ENCODE assay signal across 8 cellular contexts in genomic region chr12:120224304-120225199, GRCh38. TPM values are rescaled to one million over a fixed set of nuclear protein-coding genes. Genes with fewer than 3 reads are reported as not detected.
A peak's percentile ranks its signal among the peaks of the same experiment; 100 is the strongest.
DNase-seq lines count a peak whose midpoint lies in the region; ATAC-seq, FAIRE-seq and TF ChIP-seq lines count a peak whose summit lies in the region.

No MANE protein-coding gene starts in this region.

- no peak overlapping the region for H3K23ac ChIP-seq in mesenchymal stem cell (ENCODE audit: low read length in 2 of 2)

- H3K9me3 ChIP-seq in AG04450 (ENCODE audit: control insufficient read depth, insufficient read depth, low read length) (no peaks in the 10 kb centered on the region), GM12878 (replicated peaks; ENCODE audit: control insufficient read depth, insufficient read depth, low read length) (no peaks in the 10 kb centered on the region), mesenchymal stem cell (ENCODE audit: control insufficient read depth, low read length) (no peaks in the 10 kb centered on the region)

- H3K4me3 ChIP-seq in AG04450 (ENCODE audit: low read depth, low read length) (no peak overlapping the region), GM12878 (peak overlapping the region; percentile 42; the same call in 1 of the 2 replicates), mesenchymal stem cell (ENCODE audit: insufficient read depth in 1 of 2, low read depth in 1 of 2, low read length in 2 of 2) (peak overlapping the region in 1 of 2 experiments; percentile 54)

- H2BK120ac ChIP-seq in mesenchymal stem cell (ENCODE audit: low read depth, low read length), result no peak overlapping the region

- H3K9ac ChIP-seq in GM12878 (ENCODE audit: control insufficient read depth, insufficient read depth, low read length) (0 out of 2 replicates have a peak overlapping the region, but pooled peaks have one; percentile 29), mesenchymal stem cell (ENCODE audit: low read length) (peak overlapping the region; percentile 64)

- CTCF ChIA-PET in AG04450 (lab: Charles Lee) (interaction anchor here (2.0 to 15.6 kb wide), 2 partner anchors 40 to 78 kb away, joined by 5 to 685 read pairs; partner anchors contain the start of genes PXN and SIRT4), GM12878 (lab: Yijun Ruan, JAX) (interaction anchor here (0.8 to 9.3 kb wide), 4 partner anchors 22 to 122 kb away, joined by 3 to 287 read pairs (median 4); partner anchors contain the start of genes PXN and RPLP0)

- H2BK12ac ChIP-seq in mesenchymal stem cell (ENCODE audit: low read length in 2 of 2), result no peak overlapping the region

- TF ChIP-seq POLR2A in GM12878 (IDR thresholded peaks at IDR 0.05; ENCODE audit: low read depth, low read length), result no peak

- H3K4ac ChIP-seq in mesenchymal stem cell (ENCODE audit: low read depth in 1 of 2, low read length in 2 of 2), result no peak overlapping the region

- H2AK5ac ChIP-seq in mesenchymal stem cell (ENCODE audit: low read length, severe bottlenecking), result peak overlapping the region; percentile 34

- no peak for TF ChIP-seq RAD21 in GM12878 (IDR thresholded peaks at IDR 0.05; ENCODE audit: insufficient read depth, low read depth, low read length)

- H3K14ac ChIP-seq in mesenchymal stem cell (ENCODE audit: low read length in 2 of 2), result no peak overlapping the region

- H3K4me2 ChIP-seq in GM12878 (ENCODE audit: control insufficient read depth, insufficient read depth) (peak overlapping the region; percentile 69), mesenchymal stem cell (ENCODE audit: low read length, poor library complexity, severe bottlenecking) (no peak overlapping the region)

- no peak overlapping the region for H4K91ac ChIP-seq in mesenchymal stem cell (ENCODE audit: low read length)

- RAD21 ChIA-PET in GM12878 (lab: Charles Lee; ENCODE audit: unreplicated experiment), result no interaction called here

- ATAC-seq in GM12878, result no peak
- no peak for ATAC-seq in GM19324 (IDR thresholded peaks at IDR 0.05; ENCODE audit: low FRiP score, unreplicated experiment)
- no peak for ATAC-seq in HG02588 (IDR thresholded peaks at IDR 0.05; ENCODE audit: unreplicated experiment)

- BruUV-seq in GM12878 (replicated peaks; lab: Mats Ljungman, UMichigan), result no TSS peak

- H4K20me1 ChIP-seq in GM12878 (ENCODE audit: control insufficient read depth, insufficient read depth), result no peaks in the 10 kb centered on the region

- H2AFZ ChIP-seq in GM12878 (ENCODE audit: control insufficient read depth, low read depth, low read length), result peak overlapping the region; percentile 45
- no peak overlapping the region for H2AFZ ChIP-seq in mesenchymal stem cell (ENCODE audit: low read depth, low read length)

- peak overlapping the region; percentile 44 for H2BK15ac ChIP-seq in mesenchymal stem cell (ENCODE audit: low read depth, poor library complexity, severe bottlenecking)

- TF ChIP-seq EP300 in GM12878 (IDR thresholded peaks at IDR 0.05; ENCODE audit: borderline replicate concordance in 1 of 2, control insufficient read depth in 1 of 2, low read depth in 2 of 2, low read length in 2 of 2), result no peak

- FAIRE-seq in GM12878 (lab: Jason Lieb, UNC), result no peak

- H3K27me3 ChIP-seq in AG04450 (ENCODE audit: control insufficient read depth, insufficient read depth, low read length) (no peaks in the 10 kb centered on the region), GM12878 (replicated peaks in 1 of 2; ENCODE audit: control insufficient read depth in 2 of 2, insufficient read depth in 2 of 2, low read length in 1 of 2) (no peaks in the 10 kb centered on the region), mesenchymal stem cell (ENCODE audit: control insufficient read depth in 1 of 2, insufficient read depth in 1 of 2, low read length in 2 of 2) (no peaks in the 10 kb centered on the region)

- no peak overlapping the region for H3K18ac ChIP-seq in mesenchymal stem cell (ENCODE audit: low read depth in 1 of 2, low read length in 2 of 2)

- peaks cover 32% of the 10 kb centered on the region for H3K79me1 ChIP-seq in mesenchymal stem cell (replicated peaks; ENCODE audit: low read length, poor library complexity, severe bottlenecking)

- SMC1A ChIA-PET in GM12878 (lab: Charles Lee; ENCODE audit: uncharacterized antibody, unreplicated experiment), result interaction anchor here (0.6 to 8.5 kb wide), 4 partner anchors 14 to 73 kb away, joined by 3 to 152 read pairs (median 16); partner anchors contain the start of gene PXN

- H3K27ac ChIP-seq in AG04450 (ENCODE audit: low read depth, low read length) (peak overlapping the region; percentile 11), GM12878 (ENCODE audit: control insufficient read depth, insufficient read depth) (no peak overlapping the region), mesenchymal stem cell (ENCODE audit: low read length, poor library complexity, severe bottlenecking) (peak overlapping the region; percentile 26)

- 59% methylated on average over 25 of the region's 25 CpGs for WGBS in GM12878 (ENCODE audit: insufficient coverage, insufficient replicate concordance, low lambda C conversion rate, missing lambda C conversion rate)
- WGBS in mesenchymal stem cell, result 93% methylated on average over 25 of the region's 25 CpGs

- in situ Hi-C loops in GM12878 (cut with MboI), result loop anchor here (10.0 kb wide), 1 partner anchor 50 kb away; no protein-coding TSS in a partner anchor

- DNase-seq in AG04450 (ENCODE audit: low read depth, low spot score) (no peak), Kasumi-1 (lab: John Stamatoyannopoulos, UW) (peak; percentile 72 to 79), GM12878 (ENCODE audit: low read depth, low spot score) (no peak), mesenchymal stem cell (no peak), iPS-NIHi7 (ENCODE audit: extremely low spot score) (no peak), ecto neural progenitor cell (ENCODE audit: low spot score) (no peak)

- H3K4me1 ChIP-seq in GM12878 (ENCODE audit: control insufficient read depth, insufficient read depth, low read length) (peaks cover 27% of the 10 kb centered on the region), mesenchymal stem cell (ENCODE audit: control insufficient read depth, insufficient read depth, low read depth, low read length) (peaks cover 56% of the 10 kb centered on the region)

- TF ChIP-seq CTCF in AG04450 (IDR thresholded peaks at IDR 0.05; ENCODE audit: low read depth, low read length) (no peak), GM12878 (IDR thresholded peaks at IDR 0.05 in 2 of 3, conservative IDR thresholded peaks at IDR 0.05 in 1 of 3; ENCODE audit: control insufficient read depth in 2 of 3, extremely low read depth in 1 of 3, insufficient read depth in 1 of 3, low read depth in 3 of 3, low read length in 3 of 3) (no peak)

- H2BK5ac ChIP-seq in mesenchymal stem cell (ENCODE audit: low read depth, low read length, poor library complexity, severe bottlenecking), result no peak overlapping the region

- H3K79me2 ChIP-seq in GM12878 (ENCODE audit: control insufficient read depth, insufficient read depth, low read length), result no peaks in the 10 kb centered on the region

- no peaks in the 10 kb centered on the region for H3K36me3 ChIP-seq in GM12878 (ENCODE audit: control insufficient read depth in 2 of 2, insufficient read depth in 2 of 2, low read length in 1 of 2)
- peaks cover 60 to 64% of the 10 kb centered on the region in 2 experiments for H3K36me3 ChIP-seq in mesenchymal stem cell (ENCODE audit: control insufficient read depth in 1 of 2, insufficient read depth in 2 of 2, low read depth in 1 of 2, low read length in 2 of 2)

- POLR2A ChIA-PET in AG04450 (lab: Yijun Ruan, JAX) (interaction anchor here (1.0 to 9.2 kb wide), 3 partner anchors 24 to 67 kb away, joined by 3 to 136 read pairs (median 118); partner anchors contain the start of genes PXN and RPLP0), GM12878 (lab: Charles Lee) (interaction anchor here (1.0 kb wide), 1 partner anchor 69 kb away, joined by 3 read pairs; the partner anchor contains the start of gene RNU4-1)

- H4K8ac ChIP-seq in mesenchymal stem cell (ENCODE audit: low read length), result no peak overlapping the region

- intact Hi-C loops in GM12878 (cut with micrococcal nuclease; ENCODE audit: unreplicated experiment), result no loop called here

RNA-seq across cellular contexts. Expression of gene RPLP0, which starts 23.6 kb away (rescaled TPM):
- 4,854 and 5,695 TPM in 2 replicates for polyA plus RNA-seq in AG04450 (2011; rRNA removed)
- polyA minus RNA-seq in AG04450 (2011; rRNA and poly(A)+ RNA removed), result 2,992 and 3,454 TPM in 2 replicates
- total RNA-seq in GM12878 (2013; cell fraction: nucleolus; rRNA removed), result 746 and 806 TPM in 2 replicates
- total RNA-seq in GM12878 (2014; rRNA removed), result 6,095 and 6,267 TPM in 2 replicates
- total RNA-seq in GM12878 (2014; rRNA removed; fragmentation: Illumina TruSeq; extraction: Trizol), result 4,804 and 4,972 TPM in 2 replicates
- 4,342 and 4,473 TPM in 2 replicates for total RNA-seq in GM12878 (2021)
- polyA plus RNA-seq in GM12878 (2011; ENCODE audit: low read depth), result 10,931 TPM
- polyA plus RNA-seq in GM12878 (2011; rRNA removed), result 4,342 and 6,647 TPM in 2 replicates
- 11,436 and 11,538 TPM in 2 replicates for polyA plus RNA-seq in GM12878 (2011; cell fraction: cytosol; rRNA removed)
- 3,468 and 4,357 TPM in 2 replicates for polyA plus RNA-seq in GM12878 (2011; cell fraction: nucleus; rRNA removed)
- polyA plus RNA-seq in GM12878 (2012), result 6,488 and 7,133 TPM in 2 replicates
- polyA plus RNA-seq in GM12878 (2014; fragmentation: Illumina TruSeq; extraction: Trizol), result 4,326 and 6,258 TPM in 2 replicates
- polyA plus RNA-seq in GM12878 (2014; fragmentation: Nextera tagmentation; extraction: Ambion mirVana), result 1,000 to 10,000 TPM; 6,784 to 8,495 TPM
- 7,537 and 7,931 TPM in 2 replicates for polyA plus RNA-seq in GM12878 (2014; rRNA removed)
- polyA plus RNA-seq in GM12878 (2016; fragmentation: Nextera tagmentation; extraction: Ambion mirVana), result 1,000 to 10,000 TPM; 2,171 to 2,235 TPM
- polyA minus RNA-seq in GM12878 (2011; rRNA and poly(A)+ RNA removed), result 5,528 and 7,467 TPM in 2 replicates
- 1,348 and 1,626 TPM in 2 replicates for polyA minus RNA-seq in GM12878 (2011; cell fraction: cytosol; rRNA and poly(A)+ RNA removed)
- polyA minus RNA-seq in GM12878 (2011; cell fraction: nucleus; rRNA and poly(A)+ RNA removed), result 556 and 712 TPM in 2 replicates
- 3,349 TPM for polyA plus RNA-seq in mesenchymal stem cell (2013, experiment 1 of 2)
- 3,313 TPM for polyA plus RNA-seq in mesenchymal stem cell (2013, experiment 2 of 2)

RNA-seq across cellular contexts. Expression of gene GCN1, which starts 30.0 kb away (rescaled TPM):
- polyA plus RNA-seq in AG04450 (2011; rRNA removed), result 44.5 and 50.4 TPM in 2 replicates
- 144 and 184 TPM in 2 replicates for polyA minus RNA-seq in AG04450 (2011; rRNA and poly(A)+ RNA removed)
- total RNA-seq in GM12878 (2013; cell fraction: nucleolus; rRNA removed), result 380 and 510 TPM in 2 replicates
- 89.6 and 90.7 TPM in 2 replicates for total RNA-seq in GM12878 (2014; rRNA removed)
- total RNA-seq in GM12878 (2014; rRNA removed; fragmentation: Illumina TruSeq; extraction: Trizol), result 41.6 and 43.8 TPM in 2 replicates
- total RNA-seq in GM12878 (2021), result 137 and 150 TPM in 2 replicates
- 53.5 TPM for polyA plus RNA-seq in GM12878 (2011; ENCODE audit: low read depth)
- polyA plus RNA-seq in GM12878 (2011; rRNA removed), result 22.8 and 39.8 TPM in 2 replicates
- 40.6 and 52.3 TPM in 2 replicates for polyA plus RNA-seq in GM12878 (2011; cell fraction: cytosol; rRNA removed)
- polyA plus RNA-seq in GM12878 (2011; cell fraction: nucleus; rRNA removed), result 433 and 567 TPM in 2 replicates
- polyA plus RNA-seq in GM12878 (2012), result 49.9 and 56.2 TPM in 2 replicates
- 40.8 and 54.4 TPM in 2 replicates for polyA plus RNA-seq in GM12878 (2014; fragmentation: Illumina TruSeq; extraction: Trizol)
- polyA plus RNA-seq in GM12878 (2014; fragmentation: Nextera tagmentation; extraction: Ambion mirVana), result 10 to 100 TPM; 10.8 to 12.1 TPM
- polyA plus RNA-seq in GM12878 (2014; rRNA removed), result 95.3 and 102 TPM in 2 replicates
- 10 to 100 TPM; 62.2 to 65.1 TPM for polyA plus RNA-seq in GM12878 (2016; fragmentation: Nextera tagmentation; extraction: Ambion mirVana)
- 131 and 147 TPM in 2 replicates for polyA minus RNA-seq in GM12878 (2011; rRNA and poly(A)+ RNA removed)
- 50.5 and 61.8 TPM in 2 replicates for polyA minus RNA-seq in GM12878 (2011; cell fraction: cytosol; rRNA and poly(A)+ RNA removed)
- 129 and 222 TPM in 2 replicates for polyA minus RNA-seq in GM12878 (2011; cell fraction: nucleus; rRNA and poly(A)+ RNA removed)
- 19.7 TPM for polyA plus RNA-seq in mesenchymal stem cell (2013, experiment 1 of 2)
- 17.3 TPM for polyA plus RNA-seq in mesenchymal stem cell (2013, experiment 2 of 2)

RNA-seq across cellular contexts. Expression of gene PXN, which starts 41.0 kb away (rescaled TPM):
- polyA plus RNA-seq in AG04450 (2011; rRNA removed) (35.0 and 48.1 TPM in 2 replicates), GM12878 (2011; rRNA removed) (0.50 and 1.0 TPM in 2 replicates), GM12878 (2014; fragmentation: Illumina TruSeq; extraction: Trizol) (16.1 and 27.3 TPM in 2 replicates), GM12878 (2014; fragmentation: Nextera tagmentation; extraction: Ambion mirVana) (1 to 10 TPM; 2.5 to 2.6 TPM), GM12878 (2014; rRNA removed) (19.6 and 22.5 TPM in 2 replicates), GM12878 (2016; fragmentation: Nextera tagmentation; extraction: Ambion mirVana) (10 to 100 TPM; 15.9 to 16.3 TPM)
- polyA minus RNA-seq in AG04450 (2011; rRNA and poly(A)+ RNA removed), result 37.7 and 60.7 TPM in 2 replicates
- 1.8 and 4.0 TPM in 2 replicates for total RNA-seq in GM12878 (2013; cell fraction: nucleolus; rRNA removed)
- total RNA-seq in GM12878 (2014; rRNA removed) (6.2 and 7.2 TPM in 2 replicates), GM12878 (2014; rRNA removed; fragmentation: Illumina TruSeq; extraction: Trizol) (5.1 and 5.2 TPM in 2 replicates), GM12878 (2021) (29.1 and 32.0 TPM in 2 replicates)
- polyA plus RNA-seq in GM12878 (2011; ENCODE audit: low read depth), result 10.2 TPM
- 0.89 and 1.7 TPM in 2 replicates for polyA plus RNA-seq in GM12878 (2011; cell fraction: cytosol; rRNA removed)
- polyA plus RNA-seq in GM12878 (2011; cell fraction: nucleus; rRNA removed), result 2.2 and 3.0 TPM in 2 replicates
- 20.0 and 22.7 TPM in 2 replicates for polyA plus RNA-seq in GM12878 (2012)
- 1.8 and 2.4 TPM in 2 replicates for polyA minus RNA-seq in GM12878 (2011; rRNA and poly(A)+ RNA removed)
- 0.67 and 1.7 TPM in 2 replicates for polyA minus RNA-seq in GM12878 (2011; cell fraction: cytosol; rRNA and poly(A)+ RNA removed)
- polyA minus RNA-seq in GM12878 (2011; cell fraction: nucleus; rRNA and poly(A)+ RNA removed), result 0.86 and 1.2 TPM in 2 replicates
- polyA plus RNA-seq in mesenchymal stem cell (2013, experiment 1 of 2), result 90.4 TPM
- polyA plus RNA-seq in mesenchymal stem cell (2013, experiment 2 of 2), result 88.1 TPM

Comparison
In these comparisons a context has a peak if more than half of its experiments do, and no peak if none do; other contexts are left out.
1. DNase-seq: peak in Kasumi-1 (2 of 2); none in AG04450 (single experiment), GM12878 (single experiment), mesenchymal stem cell (single experiment), iPS-NIHi7 (single experiment) and ecto neural progenitor cell (single experiment).